17 cellular contexts compared by ENCODE assay signal in genomic region chr10:61765176-61766087, GRCh38.
DNase-seq lines count a peak whose midpoint lies in the region; ATAC-seq and TF ChIP-seq lines count a peak whose summit lies in the region.
"Had no signal": no experiment of that assay in that cellular context is flagged by ENCODE, and none has a peak within 500 bp of the region (broad histone marks: within the 10 kb centered on the region; RNA-seq: fewer than 3 reads in every experiment).

No MANE protein-coding gene starts in this region.

- H3K36me3 Mint-ChIP-seq in activated CD4-positive, alpha-beta T cell treated with anti-CD3 and anti-CD28 coated beads, Interleukin-2, amount 10 ng/mL, durations not matched to agents 7 days and 5 days (ENCODE audit: low read depth), result peaks cover 7% of the 10 kb centered on the region
- peaks cover 2% of the 10 kb centered on the region for H3K36me3 Mint-ChIP-seq in activated CD8-positive, alpha-beta T cell treated with anti-CD3 and anti-CD28 coated beads, Interleukin-2, amount 10 ng/mL, durations not matched to agents 7 days and 5 days (ENCODE audit: low read depth)
- H3K36me3 Mint-ChIP-seq: WTC11 had no signal

- no peaks in the 10 kb centered on the region for H3K79me2 ChIP-seq in osteoblast (ENCODE audit: insufficient read depth, low read length)

- no peak overlapping the region for H3K27ac ChIP-seq in osteoblast (ENCODE audit: low read depth, low read length)
- H3K27ac ChIP-seq: foreskin keratinocyte, testis had no signal

- CTCF ChIA-PET in activated CD4-positive, alpha-beta T cell treated with anti-CD3 and anti-CD28 coated beads, Interleukin-2, amount 10 ng/mL, durations not matched to agents 7 days and 5 days (lab: Charles Lee), result interaction anchor here (0.9 to 3.6 kb wide), 3 partner anchors 8 to 14 kb away, joined by 3 to 16 read pairs (median 3); no protein-coding TSS in a partner anchor
- CTCF ChIA-PET in activated CD8-positive, alpha-beta T cell treated with anti-CD3 and anti-CD28 coated beads, Interleukin-2, amount 10 ng/mL, durations not matched to agents 7 days and 5 days (lab: Charles Lee), result interaction anchor here (0.9 to 1.8 kb wide), 3 partner anchors 14 to 52 kb away, joined by 3 to 13 read pairs (median 4); no protein-coding TSS in a partner anchor

- TF ChIP-seq CTCF in osteoblast (IDR thresholded peaks at IDR 0.05; ENCODE audit: extremely low read depth, low read depth, low read length) (no peak), omental fat pad (IDR thresholded peaks at IDR 0.05) (no peak)

- no peak overlapping the region for H3K4me2 ChIP-seq in osteoblast (ENCODE audit: insufficient read depth, low read length)

- peaks cover 8% of the 10 kb centered on the region for H3K9me3 Mint-ChIP-seq in activated CD4-positive, alpha-beta T cell treated with anti-CD3 and anti-CD28 coated beads, Interleukin-2, amount 10 ng/mL, durations not matched to agents 7 days and 5 days
- no peaks in the 10 kb centered on the region for H3K9me3 Mint-ChIP-seq in activated CD8-positive, alpha-beta T cell treated with anti-CD3 and anti-CD28 coated beads, Interleukin-2, amount 10 ng/mL, durations not matched to agents 7 days and 5 days (ENCODE audit: insufficient read depth)
- H3K9me3 Mint-ChIP-seq: WTC11 had no signal

- no peaks in the 10 kb centered on the region for H3K36me3 ChIP-seq in osteoblast (ENCODE audit: insufficient read depth, low read length)

- H3K4me3 Mint-ChIP-seq in activated CD4-positive, alpha-beta T cell treated with anti-CD3 and anti-CD28 coated beads, Interleukin-2, amount 10 ng/mL, durations not matched to agents 7 days and 5 days, result no peak overlapping the region
- H3K4me3 Mint-ChIP-seq in activated CD8-positive, alpha-beta T cell treated with anti-CD3 and anti-CD28 coated beads, Interleukin-2, amount 10 ng/mL, durations not matched to agents 7 days and 5 days, result no peak overlapping the region
- H3K4me3 Mint-ChIP-seq: WTC11 had no signal

- ATAC-seq in activated CD8-positive, alpha-beta T cell treated with anti-CD3 and anti-CD28 coated beads, Interleukin-2, amount 10 ng/mL, durations not matched to agents 7 days and 5 days, result peak; percentile 71
- ATAC-seq in GM21367 (IDR thresholded peaks at IDR 0.05; ENCODE audit: unreplicated experiment) (no peak), omental fat pad (ENCODE audit: low FRiP score) (no peak)
- ATAC-seq: foreskin keratinocyte, HepG2, WTC11 had no signal

- H4K20me1 ChIP-seq in osteoblast (ENCODE audit: insufficient read depth, low read length), result no peaks in the 10 kb centered on the region

- H3K9me3 ChIP-seq in osteoblast (ENCODE audit: low read depth, low read length), result no peaks in the 10 kb centered on the region
- H3K9me3 ChIP-seq: testis had no signal

- no peaks in the 10 kb centered on the region for H3K27me3 ChIP-seq in osteoblast (ENCODE audit: insufficient read depth, low read length)
- H3K27me3 ChIP-seq: foreskin keratinocyte, testis had no signal

- peaks cover 14% of the 10 kb centered on the region for H3K4me1 ChIP-seq in osteoblast (ENCODE audit: insufficient read depth, low read length)
- H3K4me1 ChIP-seq: testis had no signal

- H2AFZ ChIP-seq in osteoblast (ENCODE audit: low read length), result peak overlapping the region; percentile 27

- H3K4me3 ChIP-seq in osteoblast (ENCODE audit: insufficient read depth, low read length), result no peak overlapping the region
- H3K4me3 ChIP-seq: testis had no signal

- peak overlapping the region; percentile 82 for H3K27ac Mint-ChIP-seq in activated CD4-positive, alpha-beta T cell treated with anti-CD3 and anti-CD28 coated beads, Interleukin-2, amount 10 ng/mL, durations not matched to agents 7 days and 5 days
- peak overlapping the region; percentile 64 for H3K27ac Mint-ChIP-seq in activated CD8-positive, alpha-beta T cell treated with anti-CD3 and anti-CD28 coated beads, Interleukin-2, amount 10 ng/mL, durations not matched to agents 7 days and 5 days
- H3K27ac Mint-ChIP-seq: WTC11 had no signal

- H3K27me3 Mint-ChIP-seq in activated CD4-positive, alpha-beta T cell treated with anti-CD3 and anti-CD28 coated beads, Interleukin-2, amount 10 ng/mL, durations not matched to agents 7 days and 5 days, result no peaks in the 10 kb centered on the region
- H3K27me3 Mint-ChIP-seq in activated CD8-positive, alpha-beta T cell treated with anti-CD3 and anti-CD28 coated beads, Interleukin-2, amount 10 ng/mL, durations not matched to agents 7 days and 5 days (ENCODE audit: low read depth), result no peaks in the 10 kb centered on the region

- DNase-seq in activated CD4-positive, alpha-beta T cell treated with anti-CD3 and anti-CD28 coated beads, Interleukin-2, amount 10 ng/mL, durations not matched to agents 7 days and 5 days, result peak; percentile 8
- no peak for DNase-seq in activated CD4-positive, alpha-beta T cell treated with anti-CD3 and anti-CD28 coated beads, Interleukin-2, amount 50 U/mL, for 4 hours
- DNase-seq in MV-4-11 (lab: John Stamatoyannopoulos, UW) (peak; percentile 5), osteoblast (ENCODE audit: insufficient read length, low spot score, missing footprints) (no peak), DMS79 treated with DMSO at 0.1 percent for 48 hours (lab: John Stamatoyannopoulos, UW) (no peak), omental fat pad (ENCODE audit: low spot score) (no peak)
- no peak for DNase-seq in activated CD8-positive, alpha-beta T cell treated with anti-CD3 and anti-CD28 coated beads, Interleukin-2, amount 10 ng/mL, durations not matched to agents 7 days and 5 days
- DNase-seq: activated effector memory CD4-positive, alpha-beta T cell treated with anti-CD3 and anti-CD28 coated beads, Interleukin-2, amount 50 U/mL, for 16 hours; DMS153; foreskin keratinocyte; NCI-H1930; NCI-H526 treated with DMSO at 0.1 percent for 48 hours; occipital lobe; testis had no signal

- POLR2A ChIA-PET in activated CD4-positive, alpha-beta T cell treated with anti-CD3 and anti-CD28 coated beads, Interleukin-2, amount 10 ng/mL, durations not matched to agents 7 days and 5 days (lab: Charles Lee), result interaction anchor here (0.6 kb wide), 1 partner anchor 495 kb away, joined by 3 read pairs; no protein-coding TSS in a partner anchor
- POLR2A ChIA-PET in activated CD8-positive, alpha-beta T cell treated with anti-CD3 and anti-CD28 coated beads, Interleukin-2, amount 10 ng/mL, durations not matched to agents 7 days and 5 days (lab: Charles Lee), result no interaction called here

- H3K4me1 Mint-ChIP-seq in activated CD4-positive, alpha-beta T cell treated with anti-CD3 and anti-CD28 coated beads, Interleukin-2, amount 10 ng/mL, durations not matched to agents 7 days and 5 days, result peaks cover 26% of the 10 kb centered on the region
- H3K4me1 Mint-ChIP-seq in activated CD8-positive, alpha-beta T cell treated with anti-CD3 and anti-CD28 coated beads, Interleukin-2, amount 10 ng/mL, durations not matched to agents 7 days and 5 days (ENCODE audit: low read depth), result peaks cover 10% of the 10 kb centered on the region

Comparison
In these comparisons a context has a peak if more than half of its experiments do, and no peak if none do; other contexts are left out.
1. DNase-seq: peak in activated CD4-positive, alpha-beta T cell treated with anti-CD3 and anti-CD28 coated beads, Interleukin-2, amount 10 ng/mL, durations not matched to agents 7 days and 5 days (single experiment) and MV-4-11 (single experiment); none in activated CD4-positive, alpha-beta T cell treated with anti-CD3 and anti-CD28 coated beads, Interleukin-2, amount 50 U/mL, for 4 hours (0 of 2), activated CD8-positive, alpha-beta T cell treated with anti-CD3 and anti-CD28 coated beads, Interleukin-2, amount 10 ng/mL, durations not matched to agents 7 days and 5 days (single experiment), osteoblast (single experiment), DMS79 treated with DMSO at 0.1 percent for 48 hours (single experiment) and omental fat pad (single experiment).